17 cellular contexts compared by ENCODE assay signal in the genomic region with DNA sequence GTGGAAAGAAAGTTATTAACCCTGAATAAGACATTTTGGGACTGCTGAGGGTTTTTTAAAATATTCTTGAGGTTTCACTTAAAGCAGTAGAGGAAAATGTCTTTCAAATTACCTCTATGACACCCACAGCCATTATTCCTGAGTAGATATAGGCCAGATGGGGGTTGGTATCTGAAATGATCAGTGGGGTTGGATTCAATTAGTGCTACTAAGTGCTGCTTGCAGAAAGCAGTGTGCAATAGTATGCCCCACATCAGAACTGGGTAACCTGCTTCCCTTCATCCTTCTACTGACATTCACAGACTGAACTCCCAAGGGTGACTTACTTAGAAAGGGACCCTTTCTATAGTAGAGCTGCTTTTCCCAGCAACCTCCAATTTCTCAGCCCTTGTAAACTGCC. TPM values are rescaled to one million over a fixed set of nuclear protein-coding genes. Genes with fewer than 3 reads are reported as not detected.
A peak's percentile ranks its signal among the peaks of the same experiment; 100 is the strongest.
DNase-seq lines count a peak whose midpoint lies in the region; ATAC-seq, FAIRE-seq and TF ChIP-seq lines count a peak whose summit lies in the region.
"Had no signal": no experiment of that assay in that cellular context is flagged by ENCODE, and none has a peak within 500 bp of the region (broad histone marks: within the 10 kb centered on the region; RNA-seq: fewer than 3 reads in every experiment).

No MANE protein-coding gene starts in this region.

- peak overlapping the region; percentile 84 for H2AFZ ChIP-seq in SK-N-SH (ENCODE audit: low read depth)
- H2AFZ ChIP-seq in HepG2 (ENCODE audit: low read length), result no peak overlapping the region

- no peak for FAIRE-seq in HepG2 (lab: Jason Lieb, UNC)
- FAIRE-seq: GM12892 had no signal

- no peak for ATAC-seq in gastroesophageal sphincter
- no peak for ATAC-seq in HepG2
- ATAC-seq: activated CD8-positive, alpha-beta T cell treated with anti-CD3 and anti-CD28 coated beads, Interleukin-2, amount 10 ng/mL, durations not matched to agents 7 days and 5 days; activated T-helper 17 cell treated with anti-CD3 and anti-CD28 coated beads, Interleukin-2, amount 50 U/mL, for 72 hours; stimulated activated naive CD8-positive, alpha-beta T cell treated with anti-CD3 and anti-CD28 coated beads, Interleukin-15, Interleukin-2, amounts not matched to agents 100 U/mL and 50 U/mL, for 24 hours had no signal

- H3K27ac ChIP-seq in SK-N-SH (ENCODE audit: low read depth in 2 of 2, low read length in 1 of 2) (peak overlapping the region; percentile 76 to 92), gastroesophageal sphincter (peak overlapping the region; percentile 49 to 76 (median 69)), sigmoid colon (peak overlapping the region; percentile 9 to 76 (median 45)), HepG2 (ENCODE audit: extremely low read length, insufficient read depth, low read length) (no peak overlapping the region)
- H3K27ac ChIP-seq: KMS-11, neutrophil had no signal

- TF ChIP-seq RAD21 in SK-N-SH (IDR thresholded peaks at IDR 0.05; ENCODE audit: low read length) (peak; percentile 33), HepG2 (CRISPR knock-in tag; IDR thresholded peaks at IDR 0.05) (no peak)

- H3K79me2 ChIP-seq in SK-N-SH (ENCODE audit: insufficient read depth) (no peaks in the 10 kb centered on the region), HepG2 (ENCODE audit: insufficient read depth, low read length) (no peaks in the 10 kb centered on the region)

- H3K27me3 ChIP-seq in BE2C (no peaks in the 10 kb centered on the region), SK-N-SH (ENCODE audit: insufficient read depth) (no peaks in the 10 kb centered on the region), gastroesophageal sphincter (no peaks in the 10 kb centered on the region), sigmoid colon (no peaks in the 10 kb centered on the region), H7 (ENCODE audit: control insufficient read depth, insufficient read depth, low read length) (no peaks in the 10 kb centered on the region), HepG2 (ENCODE audit: control insufficient read depth in 1 of 2, insufficient read depth in 2 of 2, low read length in 2 of 2) (no peaks in the 10 kb centered on the region)
- H3K27me3 ChIP-seq: neutrophil had no signal

- BruUV-seq in HepG2 (replicated peaks; lab: Mats Ljungman, UMichigan), result no TSS peak

- H3K4me3 ChIP-seq in BE2C (ENCODE audit: low read depth, low read length) (no peak overlapping the region), SK-N-SH (ENCODE audit: low read depth in 2 of 2, low read length in 1 of 2) (no peak overlapping the region), gastroesophageal sphincter (no peak overlapping the region), sigmoid colon (no peak overlapping the region), H7 (ENCODE audit: insufficient read depth, low read depth, low read length) (no peak overlapping the region), HepG2 (replicated peaks in 1 of 3; ENCODE audit: insufficient read depth in 1 of 3, low read depth in 2 of 3, low read length in 3 of 3) (no peak overlapping the region)
- H3K4me3 ChIP-seq: skin epidermis had no signal

- peaks cover 10% of the 10 kb centered on the region for H3K4me1 ChIP-seq in BE2C
- H3K4me1 ChIP-seq in SK-N-SH (ENCODE audit: control insufficient read depth in 1 of 2, insufficient read depth in 2 of 2, low read depth in 1 of 2, low read length in 1 of 2), result peaks cover 15 to 38% of the 10 kb centered on the region in 2 experiments; a peak in 3 of 4 replicates
- H3K4me1 ChIP-seq in gastroesophageal sphincter, result peaks cover 10 to 22% (median 17%) of the 10 kb centered on the region in 3 donors
- peaks cover 0 to 19% (median 17%) of the 10 kb centered on the region in 4 donors for H3K4me1 ChIP-seq in sigmoid colon
- no peaks in the 10 kb centered on the region for H3K4me1 ChIP-seq in HepG2 (ENCODE audit: insufficient read depth, low read length)

- no peaks in the 10 kb centered on the region for H3K9me2 ChIP-seq in SK-N-SH

- DNase-seq in BE2C, result peak; percentile 44
- peak; percentile 59 for DNase-seq in SK-N-SH
- DNase-seq in sigmoid colon, result no peak
- no peak for DNase-seq in H7
- DNase-seq in SKM-1 (lab: John Stamatoyannopoulos, UW; ENCODE audit: unreplicated experiment), result no peak
- DNase-seq in HepG2 (ENCODE audit: low spot score), result no peak
- no peak for DNase-seq in Kasumi-1 (lab: John Stamatoyannopoulos, UW)
- DNase-seq: activated CD8-positive, alpha-beta T cell treated with anti-CD3 and anti-CD28 coated beads, Interleukin-2, amount 10 ng/mL, durations not matched to agents 7 days and 5 days; NCI-H146; NCI-H446; stimulated activated naive CD8-positive, alpha-beta T cell treated with anti-CD3 and anti-CD28 coated beads, Interleukin-15, Interleukin-2, amounts not matched to agents 100 U/mL and 50 U/mL, for 24 hours had no signal

- H3K9me3 ChIP-seq in BE2C (no peaks in the 10 kb centered on the region), SK-N-SH (no peaks in the 10 kb centered on the region), gastroesophageal sphincter (no peaks in the 10 kb centered on the region), sigmoid colon (no peaks in the 10 kb centered on the region), HepG2 (ENCODE audit: low read length) (no peaks in the 10 kb centered on the region)
- H3K9me3 ChIP-seq: neutrophil had no signal

- peaks cover 23% of the 10 kb centered on the region for H3F3A ChIP-seq in SK-N-SH (replicated peaks; ENCODE audit: insufficient read depth)

- H3K9ac ChIP-seq in SK-N-SH (peak overlapping the region; percentile 25), HepG2 (ENCODE audit: insufficient read depth, low read depth, low read length) (no peak overlapping the region)
- H3K9ac ChIP-seq: KMS-11 had no signal

- H3K4me2 ChIP-seq in SK-N-SH, result peak overlapping the region; percentile 47
- no peak overlapping the region for H3K4me2 ChIP-seq in HepG2 (ENCODE audit: low read depth, low read length)
- H3K4me2 ChIP-seq: KMS-11 had no signal

- in situ Hi-C loops in HepG2 (cut with HindIII; ENCODE audit: extremely low pct_ligation_motif_present, low pct_unique_long_range_greater_than_20kb), result no loop called here

- CTCF ChIA-PET in SK-N-SH (lab: Yijun Ruan, JAX), result interaction anchor here (0.5 kb wide), 1 partner anchor 341 kb away, joined by 3 read pairs; no protein-coding TSS in a partner anchor
- CTCF ChIA-PET in HepG2 (lab: Yijun Ruan, JAX; ENCODE audit: low intra/inter-chr PET ratio, low total read pairs), result no interaction called here

- no peak for TF ChIP-seq CTCF in BE2C (IDR thresholded peaks at IDR 0.05; ENCODE audit: low read depth, low read length)
- TF ChIP-seq CTCF in SK-N-SH (IDR thresholded peaks at IDR 0.05), result no peak
- no peak for TF ChIP-seq CTCF in gastroesophageal sphincter (IDR thresholded peaks at IDR 0.05)
- no peak for TF ChIP-seq CTCF in sigmoid colon (IDR thresholded peaks at IDR 0.05)
- no peak for TF ChIP-seq CTCF in HepG2 (CRISPR knock-in tag; IDR thresholded peaks at IDR 0.05)

- TF ChIP-seq EP300 in SK-N-SH (IDR thresholded peaks at IDR 0.05; ENCODE audit: borderline replicate concordance in 1 of 2, low read depth in 1 of 2, low read length in 1 of 2), result peak in 1 of 2 experiments; percentile 91; a peak in 2 of 4 replicates
- no peak for TF ChIP-seq EP300 in gastroesophageal sphincter (IDR thresholded peaks at IDR 0.05)
- no peak for TF ChIP-seq EP300 in sigmoid colon (IDR thresholded peaks at IDR 0.05)
- no peak for TF ChIP-seq EP300 in HepG2 (IDR thresholded peaks at IDR 0.05; ENCODE audit: low read depth in 2 of 2, low read length in 2 of 2)
- TF ChIP-seq EP300 in HepG2 (CRISPR knock-in tag; IDR thresholded peaks at IDR 0.05; ENCODE audit: borderline replicate concordance), result no peak

- TF ChIP-seq POLR2A in gastroesophageal sphincter (IDR thresholded peaks at IDR 0.05), result no peak
- TF ChIP-seq POLR2A in sigmoid colon (IDR thresholded peaks at IDR 0.05), result no peak
- TF ChIP-seq POLR2A in HepG2 (IDR thresholded peaks at IDR 0.05; ENCODE audit: insufficient read depth in 1 of 2, low read depth in 2 of 2, low read length in 2 of 2), result no peak

- POLR2A ChIA-PET in SK-N-SH (lab: Yijun Ruan, JAX), result no interaction called here
- POLR2A ChIA-PET in HepG2 (lab: Yijun Ruan, JAX), result no interaction called here

- H3K36me3 ChIP-seq in BE2C (no peaks in the 10 kb centered on the region), SK-N-SH (replicated peaks in 1 of 2; ENCODE audit: control insufficient read depth in 1 of 2, insufficient read depth in 2 of 2, low read length in 1 of 2) (no peaks in the 10 kb centered on the region), gastroesophageal sphincter (no peaks in the 10 kb centered on the region), sigmoid colon (no peaks in the 10 kb centered on the region), H7 (replicated peaks; ENCODE audit: control insufficient read depth, insufficient read depth, low read length) (no peaks in the 10 kb centered on the region), HepG2 (replicated peaks in 1 of 2; ENCODE audit: control insufficient read depth in 1 of 2, insufficient read depth in 2 of 2, low read length in 2 of 2) (no peaks in the 10 kb centered on the region)
- H3K36me3 ChIP-seq: neutrophil had no signal

- H4K20me1 ChIP-seq in SK-N-SH (ENCODE audit: insufficient read depth), result no peaks in the 10 kb centered on the region
- no peaks in the 10 kb centered on the region for H4K20me1 ChIP-seq in HepG2 (ENCODE audit: insufficient read depth, low read length)

- intact Hi-C loops in sigmoid colon (cut with DNase I) (loop anchor here (10.0 kb wide), 2 partner anchors 815 to 955 kb away; a partner anchor contains a TSS), HepG2 (cut with micrococcal nuclease; ENCODE audit: unreplicated experiment) (loop anchor here (10.0 kb wide), 1 partner anchor 65 kb away; no protein-coding TSS in a partner anchor)

RNA-seq across cellular contexts. Expression of a gene that starts 7.3 kb away (rescaled TPM):
- 4.3 TPM for polyA plus RNA-seq in BE2C (2012; ENCODE audit: insufficient read depth, insufficient read length, low read depth)
- polyA plus RNA-seq in SK-N-SH (2012; rRNA removed) (6.8 and 8.2 TPM in 2 replicates), sigmoid colon (1 to 10 TPM; 3.0 to 4.8 (median 4.2) TPM), HepG2 (2011; rRNA removed) (8.1 and 9.1 TPM in 2 replicates)
- 8.7 and 11.7 TPM in 2 replicates for polyA plus RNA-seq in SK-N-SH (2012; cell fraction: cytosol; rRNA removed)
- 6.9 and 11.9 TPM in 2 replicates for polyA plus RNA-seq in SK-N-SH (2012; cell fraction: nucleus; rRNA removed)
- total RNA-seq in gastroesophageal sphincter (10 to 100 TPM; 16.6 to 26.6 (median 23.0) TPM), sigmoid colon (10 to 100 TPM; 12.1 to 20.0 (median 15.8) TPM), HepG2 (2016; rRNA removed; fragmentation: Illumina TruSeq; extraction: Trizol) (16.2 and 20.7 TPM in 2 replicates)
- 20.3 and 33.9 TPM in 2 replicates for total RNA-seq in H7 (2014; rRNA removed; shearing (Covaris generic))
- total RNA-seq in HepG2 (2016; cell fraction: cytosol; rRNA removed; fragmentation: Illumina TruSeq; extraction: Trizol; ENCODE audit: low read depth), result 3.1 and 3.3 TPM in 2 replicates
- 16.0 and 19.3 TPM in 2 replicates for total RNA-seq in HepG2 (2016; cell fraction: insoluble cytoplasmic fraction; rRNA removed; fragmentation: Illumina TruSeq; extraction: Trizol)
- 10.2 and 11.6 TPM in 2 replicates for total RNA-seq in HepG2 (2016; cell fraction: membrane; rRNA removed; fragmentation: Illumina TruSeq; extraction: Trizol)
- 24.3 and 25.2 TPM in 2 replicates for total RNA-seq in HepG2 (2016; cell fraction: nucleus; rRNA removed; fragmentation: Illumina TruSeq; extraction: Trizol)
- polyA plus RNA-seq in HepG2 (2011; cell fraction: cytosol; rRNA removed), result 2.8 and 4.6 TPM in 2 replicates
- 8.5 and 11.9 TPM in 2 replicates for polyA plus RNA-seq in HepG2 (2011; cell fraction: nucleus; rRNA removed)
- 8.3 and 12.7 TPM in 2 replicates for polyA plus RNA-seq in HepG2 (2012)
- 2.2 and 2.4 TPM in 2 replicates for polyA plus RNA-seq in HepG2 (2016; cell fraction: cytosol; fragmentation: Illumina TruSeq; extraction: Trizol; ENCODE audit: low read depth)
- 18.9 TPM in 2 replicates for polyA plus RNA-seq in HepG2 (2016; cell fraction: insoluble cytoplasmic fraction; fragmentation: Illumina TruSeq; extraction: Trizol; ENCODE audit: low read depth)
- 5.1 and 5.7 TPM in 2 replicates for polyA plus RNA-seq in HepG2 (2016; cell fraction: membrane; fragmentation: Illumina TruSeq; extraction: Trizol; ENCODE audit: low read depth)
- 33.2 and 36.9 TPM in 2 replicates for polyA plus RNA-seq in HepG2 (2016; cell fraction: nucleus; fragmentation: Illumina TruSeq; extraction: Trizol; ENCODE audit: insufficient read depth, low read depth)
- polyA minus RNA-seq in HepG2 (2011; rRNA and poly(A)+ RNA removed; ENCODE audit: low replicate concordance), result 1.9 and 3.6 TPM in 2 replicates
- 6.2 and 7.2 TPM in 2 replicates for polyA minus RNA-seq in HepG2 (2011; cell fraction: cytosol; rRNA and poly(A)+ RNA removed)
- 44.2 and 53.8 TPM in 2 replicates for polyA minus RNA-seq in HepG2 (2011; cell fraction: nucleus; rRNA and poly(A)+ RNA removed)

Comparison
In these comparisons a context has a peak if more than half of its experiments do, and no peak if none do; other contexts are left out.
1. DNase-seq: peak in BE2C (single experiment) and SK-N-SH (single experiment); none in sigmoid colon (single experiment), H7 (single experiment), SKM-1 (single experiment), HepG2 (single experiment) and Kasumi-1 (0 of 2).